In genomic region chr9:131297903-131298302, GRCh38 we compare ENCODE assay signal across 1 cellular context.
TF ChIP-seq lines count a peak whose summit lies in the region.

No MANE protein-coding gene starts in this region.

TF ChIP-seq in K562, 482 proteins besides CTCF, POLR2A, EP300 and RAD21 (continues in another document):
- TF ChIP-seq ZFX (CRISPR knock-in tag; IDR thresholded peaks at IDR 0.05) (peak; percentile 52), ZNF280B (CRISPR knock-in tag; IDR thresholded peaks at IDR 0.05) (no peak), ETS2 (tag; IDR thresholded peaks at IDR 0.05; ENCODE audit: borderline replicate concordance, poor library complexity, severe bottlenecking) (no peak), TAL1 (IDR thresholded peaks at IDR 0.05) (peak; percentile 62; the same call in 1 of the 2 replicates), DEAF1 (CRISPR knock-in tag; IDR thresholded peaks at IDR 0.05) (no peak), ILK (tag; IDR thresholded peaks at IDR 0.05; ENCODE audit: borderline replicate concordance, low read depth) (no peak), ZNF232 (CRISPR knock-in tag; IDR thresholded peaks at IDR 0.05) (no peak), ZNF121 (CRISPR knock-in tag; conservative IDR thresholded peaks at IDR 0.05) (no peak), FOXM1 (IDR thresholded peaks at IDR 0.05; ENCODE audit: low read depth) (peak; percentile 22; the same call in 1 of the 2 replicates), FOXM1 (CRISPR knock-in tag; IDR thresholded peaks at IDR 0.05; ENCODE audit: low read depth) (no peak), ESRRA (IDR thresholded peaks at IDR 0.05; ENCODE audit: borderline replicate concordance, low read depth) (0 out of 2 replicates have a peak, but pooled peaks have one; percentile 58), MCM3 (IDR thresholded peaks at IDR 0.05) (no peak), ARID3B (CRISPR knock-in tag; IDR thresholded peaks at IDR 0.05; ENCODE audit: borderline replicate concordance) (no peak), TAF7 (tag; IDR thresholded peaks at IDR 0.05) (no peak), SREBF1 (IDR thresholded peaks at IDR 0.05; ENCODE audit: borderline replicate concordance, low read depth, low read length) (no peak), FOXA3 (CRISPR knock-in tag; conservative IDR thresholded peaks at IDR 0.05 in 1 of 2, IDR thresholded peaks at IDR 0.05 in 1 of 2) (no peak), ZNF197 (CRISPR knock-in tag; IDR thresholded peaks at IDR 0.05; ENCODE audit: low read depth) (no peak), SMAD4 (CRISPR knock-in tag; conservative IDR thresholded peaks at IDR 0.05) (0 out of 2 replicates have a peak, but pooled peaks have one; percentile 16), KLF10 (CRISPR knock-in tag; IDR thresholded peaks at IDR 0.05) (no peak), ZNF354B (CRISPR knock-in tag; IDR thresholded peaks at IDR 0.05) (no peak), HMGXB4 (CRISPR knock-in tag; IDR thresholded peaks at IDR 0.05) (no peak), ARID2 (IDR thresholded peaks at IDR 0.05) (no peak), NCOA2 (IDR thresholded peaks at IDR 0.05; ENCODE audit: partially characterized antibody in 2 of 2) (no peak), FOS (IDR thresholded peaks at IDR 0.05; ENCODE audit: extremely low read depth, insufficient read length) (no peak), MGA (IDR thresholded peaks at IDR 0.05) (peak; percentile 52), PBX2 (CRISPR knock-in tag; IDR thresholded peaks at IDR 0.05; ENCODE audit: low read depth) (no peak), PBX2 (tag; conservative IDR thresholded peaks at IDR 0.05; ENCODE audit: low read depth) (no peak), MEIS2 (IDR thresholded peaks at IDR 0.05; ENCODE audit: partially characterized antibody) (no peak), CBFA2T2 (conservative IDR thresholded peaks at IDR 0.05) (peak; percentile 53), SMARCA4 (IDR thresholded peaks at IDR 0.05) (no peak), SRSF7 (optimal IDR thresholded peaks at IDR 0.05; ENCODE audit: low read depth, low read length) (no peak), ZNF436 (CRISPR knock-in tag; IDR thresholded peaks at IDR 0.05) (no peak), NCOR1 (IDR thresholded peaks at IDR 0.05) (no peak), L3MBTL2 (IDR thresholded peaks at IDR 0.05) (peak; percentile 73), TCF3 (CRISPR knock-in tag; IDR thresholded peaks at IDR 0.05) (peak; percentile 73), CBX3 (IDR thresholded peaks at IDR 0.05; ENCODE audit: borderline replicate concordance in 1 of 2, low read length in 2 of 2) (no peak; a peak in 1 of 3 replicates), MEF2A (IDR thresholded peaks at IDR 0.05; ENCODE audit: control insufficient read depth, low read depth, low read length) (peak; percentile 79; the same call in 1 of the 2 replicates), HOMEZ (CRISPR knock-in tag; IDR thresholded peaks at IDR 0.05) (no peak)
